Comparison of ENCODE assay signal across 1 cellular context in the genomic region with DNA sequence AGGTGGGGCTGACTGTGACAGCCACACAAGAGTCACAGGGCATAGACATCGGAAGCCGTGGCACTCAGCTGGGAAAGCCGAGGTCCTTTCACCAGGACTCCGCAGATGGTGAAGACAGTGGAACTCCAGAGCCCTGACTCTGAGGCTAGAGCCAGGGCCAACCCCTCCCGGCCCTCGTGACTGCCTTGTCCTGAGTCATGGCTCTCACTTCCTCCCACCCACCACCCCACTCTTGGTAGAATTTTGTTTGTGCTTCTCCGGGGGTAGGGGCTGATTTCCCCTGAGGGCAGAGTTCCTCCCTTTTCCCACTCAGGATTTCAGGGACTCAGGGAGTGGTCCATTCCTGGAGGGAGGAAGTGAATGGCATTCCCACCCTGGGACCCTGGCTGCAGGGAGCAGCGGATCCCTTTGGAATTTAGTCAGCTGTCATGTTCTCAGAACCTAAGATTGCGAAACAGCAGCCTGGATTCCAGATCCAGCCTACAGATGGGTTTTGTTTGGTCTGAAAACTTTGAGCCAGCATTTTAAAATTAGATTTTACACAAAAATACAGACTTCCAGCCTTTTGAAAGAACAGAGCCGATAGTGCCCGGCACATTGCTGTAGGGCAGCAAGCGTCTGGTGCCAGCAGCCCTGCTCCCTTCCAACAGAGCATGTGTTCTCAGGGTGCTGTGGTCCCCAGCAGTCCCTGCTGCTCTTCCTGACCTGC.
TF ChIP-seq lines count a peak whose summit lies in the region.

No MANE protein-coding gene starts in this region.

TF ChIP-seq in IMR-90, 13 proteins besides CTCF, POLR2A, EP300 and RAD21:
- TF ChIP-seq, protein P1, sequence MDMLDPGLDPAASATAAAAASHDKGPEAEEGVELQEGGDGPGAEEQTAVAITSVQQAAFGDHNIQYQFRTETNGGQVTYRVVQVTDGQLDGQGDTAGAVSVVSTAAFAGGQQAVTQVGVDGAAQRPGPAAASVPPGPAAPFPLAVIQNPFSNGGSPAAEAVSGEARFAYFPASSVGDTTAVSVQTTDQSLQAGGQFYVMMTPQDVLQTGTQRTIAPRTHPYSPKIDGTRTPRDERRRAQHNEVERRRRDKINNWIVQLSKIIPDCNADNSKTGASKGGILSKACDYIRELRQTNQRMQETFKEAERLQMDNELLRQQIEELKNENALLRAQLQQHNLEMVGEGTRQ (IDR thresholded peaks at IDR 0.05; ENCODE audit: low read depth, low read length) = peak; percentile 86
- peak; percentile 18; the same call in 1 of the 2 replicates for TF ChIP-seq FOS (IDR thresholded peaks at IDR 0.05; ENCODE audit: low read depth, low read length)
- TF ChIP-seq NFE2L2 (IDR thresholded peaks at IDR 0.05; ENCODE audit: low read depth, low read length) = peak; percentile 13; the same call in 1 of the 2 replicates
- peak; percentile 99 for TF ChIP-seq CEBPB (IDR thresholded peaks at IDR 0.05; ENCODE audit: low read depth, low read length)
- no peak for TF ChIP-seq BHLHE40 (IDR thresholded peaks at IDR 0.05; ENCODE audit: low read depth, low read length)
- no peak for TF ChIP-seq RCOR1 (IDR thresholded peaks at IDR 0.05; ENCODE audit: insufficient replicate concordance, low read length)
